In genomic region chr3:82761858-82762257, GRCh38 we compare ENCODE assay signal across 11 cellular contexts.
"Had no signal": no experiment of that assay in that cellular context is flagged by ENCODE, and none has a peak within 500 bp of the region (broad histone marks: within the 10 kb centered on the region; RNA-seq: fewer than 3 reads in every experiment).

No MANE protein-coding gene starts in this region.

- H3K27ac ChIP-seq: GM23248 had no signal

- H3K4me1 Mint-ChIP-seq: GM23338 had no signal

- DNase-seq: GM23248, GOT3, H7, H9, HCEC 1CT, HFFc6 had no signal

- H3K9me3 Mint-ChIP-seq: GM23338 had no signal

- H3K4me3 ChIP-seq: GM23248, GM23338, HAP-1 had no signal

- H3K27ac Mint-ChIP-seq: GM23338, H9, HFFc6 had no signal

- H3K4me1 ChIP-seq: HAP-1 had no signal

- ATAC-seq: GM23338, HCT116 had no signal

- H3K9me3 ChIP-seq: HAP-1 had no signal

- H3K4me3 Mint-ChIP-seq: GM23338, H9, HFFc6 had no signal

- H3K36me3 ChIP-seq: HAP-1 had no signal

- FAIRE-seq: H1, H54 had no signal
